1 cellular context compared by ENCODE assay signal in genomic region chr16:86281435-86281834, GRCh38.
TF ChIP-seq lines count a peak whose summit lies in the region.

No MANE protein-coding gene starts in this region.

TF ChIP-seq in IMR-90, 13 proteins besides CTCF, POLR2A, EP300 and RAD21 (continued from another document):
- TF ChIP-seq, protein P1, sequence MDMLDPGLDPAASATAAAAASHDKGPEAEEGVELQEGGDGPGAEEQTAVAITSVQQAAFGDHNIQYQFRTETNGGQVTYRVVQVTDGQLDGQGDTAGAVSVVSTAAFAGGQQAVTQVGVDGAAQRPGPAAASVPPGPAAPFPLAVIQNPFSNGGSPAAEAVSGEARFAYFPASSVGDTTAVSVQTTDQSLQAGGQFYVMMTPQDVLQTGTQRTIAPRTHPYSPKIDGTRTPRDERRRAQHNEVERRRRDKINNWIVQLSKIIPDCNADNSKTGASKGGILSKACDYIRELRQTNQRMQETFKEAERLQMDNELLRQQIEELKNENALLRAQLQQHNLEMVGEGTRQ (IDR thresholded peaks at IDR 0.05; ENCODE audit: low read depth, low read length): no peak
- TF ChIP-seq SMC3 (IDR thresholded peaks at IDR 0.05; ENCODE audit: low read depth, low read length): no peak
- no peak for TF ChIP-seq CEBPB (IDR thresholded peaks at IDR 0.05; ENCODE audit: low read depth, low read length)
- no peak for TF ChIP-seq MAZ (IDR thresholded peaks at IDR 0.05; ENCODE audit: borderline replicate concordance, low read depth, low read length)
- TF ChIP-seq ELK1 (IDR thresholded peaks at IDR 0.05; ENCODE audit: borderline replicate concordance, low read depth, low read length): no peak
- TF ChIP-seq RFX5 (IDR thresholded peaks at IDR 0.05; ENCODE audit: low read depth, low read length): no peak
- TF ChIP-seq MXI1 (IDR thresholded peaks at IDR 0.05; ENCODE audit: borderline replicate concordance, low read depth, low read length): no peak
